In the genomic region with DNA sequence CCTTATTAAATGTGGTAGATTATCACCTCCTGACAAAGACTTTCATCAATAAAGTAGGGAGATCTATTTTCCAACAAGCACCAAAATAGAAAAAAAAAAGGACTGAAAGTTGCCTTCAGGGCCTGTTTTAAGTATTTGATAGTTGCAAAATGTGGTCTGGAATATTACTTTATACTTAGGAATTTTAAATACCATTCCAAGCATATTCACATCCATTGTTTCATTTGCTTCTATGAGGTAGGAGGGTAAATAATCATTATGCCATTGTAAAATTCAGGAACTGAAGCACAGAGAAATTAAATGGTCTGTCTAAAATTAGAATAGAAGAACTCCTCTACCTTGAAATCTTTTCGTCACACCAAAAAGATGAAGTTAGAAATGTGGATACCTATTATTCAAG, we compare ENCODE assay signal across 19 cellular contexts.
"Had no signal": no experiment of that assay in that cellular context is flagged by ENCODE, and none has a peak within 500 bp of the region (broad histone marks: within the 10 kb centered on the region; RNA-seq: fewer than 3 reads in every experiment).

No MANE protein-coding gene starts in this region.

- H3K4me3 ChIP-seq: coronary artery, neural progenitor cell, psoas muscle, sigmoid colon had no signal

- H3K27me3 ChIP-seq: neural progenitor cell, sigmoid colon had no signal

- H3K9me3 ChIP-seq: psoas muscle, sigmoid colon had no signal

- H3K9me3 Mint-ChIP-seq: activated CD8-positive, alpha-beta T cell treated with anti-CD3 and anti-CD28 coated beads for 36 hours; activated T-cell treated with anti-CD3 and anti-CD28 coated beads, Interleukin-2, amount 50 U/mL, for 4 hours; naive B cell; neural progenitor cell; WTC11 had no signal

- H3K27ac Mint-ChIP-seq: activated CD8-positive, alpha-beta T cell treated with anti-CD3 and anti-CD28 coated beads for 36 hours; neural progenitor cell; WTC11 had no signal

- H3K36me3 ChIP-seq: neural progenitor cell, sigmoid colon had no signal

- H3K9ac ChIP-seq: neural progenitor cell had no signal

- H2AFZ ChIP-seq: neural progenitor cell had no signal

- H3K27me3 Mint-ChIP-seq: activated CD8-positive, alpha-beta T cell treated with anti-CD3 and anti-CD28 coated beads for 36 hours; brain; naive B cell had no signal

- H3K4me1 Mint-ChIP-seq: neural progenitor cell, WTC11 had no signal

- H3K4me3 Mint-ChIP-seq: activated CD8-positive, alpha-beta T cell treated with anti-CD3 and anti-CD28 coated beads for 36 hours; activated T-cell treated with anti-CD3 and anti-CD28 coated beads, Interleukin-2, amount 50 U/mL, for 4 hours; brain; naive B cell; neural progenitor cell; WTC11 had no signal

- DNase-seq: activated CD4-positive, alpha-beta T cell treated with anti-CD3 and anti-CD28 coated beads for 48 hours; activated CD8-positive, alpha-beta T cell treated with anti-CD3 and anti-CD28 coated beads for 36 hours; activated effector memory CD4-positive, alpha-beta T cell treated with Interleukin-2 at 50 U/mL for 16 hours; activated naive CD4-positive, alpha-beta T cell treated with anti-CD3 and anti-CD28 coated beads, Interleukin-2, amount 50 U/mL, for 16 hours; activated T-cell treated with anti-CD3 and anti-CD28 coated beads, Interleukin-2, amount 50 U/mL, for 4 hours; central memory CD4-positive, alpha-beta T cell; effector CD8-positive, alpha-beta T cell; mammary epithelial cell; naive B cell; psoas muscle; sigmoid colon; stimulated activated CD4-positive, alpha-beta T cell treated with anti-CD3 and anti-CD28 coated beads, Interleukin-12 subunit alpha, Interleukin-12 subunit beta, amount 100 ng/mL, for 4 hours; stimulated activated CD4-positive, alpha-beta T cell treated with anti-CD3 and anti-CD28 coated beads, Interleukin-2, amount 100 ng/mL, for 24 hours; T-helper 2 cell had no signal

- ATAC-seq: activated CD8-positive, alpha-beta T cell treated with anti-CD3 and anti-CD28 coated beads for 36 hours; activated T-cell treated with anti-CD3 and anti-CD28 coated beads, Interleukin-2, amount 50 U/mL, for 4 hours; left lobe of liver; psoas muscle; WTC11 had no signal

- H3K4me2 ChIP-seq: neural progenitor cell had no signal

- H3K27ac ChIP-seq: coronary artery, neural progenitor cell, psoas muscle, sigmoid colon had no signal
